In the genomic region with DNA sequence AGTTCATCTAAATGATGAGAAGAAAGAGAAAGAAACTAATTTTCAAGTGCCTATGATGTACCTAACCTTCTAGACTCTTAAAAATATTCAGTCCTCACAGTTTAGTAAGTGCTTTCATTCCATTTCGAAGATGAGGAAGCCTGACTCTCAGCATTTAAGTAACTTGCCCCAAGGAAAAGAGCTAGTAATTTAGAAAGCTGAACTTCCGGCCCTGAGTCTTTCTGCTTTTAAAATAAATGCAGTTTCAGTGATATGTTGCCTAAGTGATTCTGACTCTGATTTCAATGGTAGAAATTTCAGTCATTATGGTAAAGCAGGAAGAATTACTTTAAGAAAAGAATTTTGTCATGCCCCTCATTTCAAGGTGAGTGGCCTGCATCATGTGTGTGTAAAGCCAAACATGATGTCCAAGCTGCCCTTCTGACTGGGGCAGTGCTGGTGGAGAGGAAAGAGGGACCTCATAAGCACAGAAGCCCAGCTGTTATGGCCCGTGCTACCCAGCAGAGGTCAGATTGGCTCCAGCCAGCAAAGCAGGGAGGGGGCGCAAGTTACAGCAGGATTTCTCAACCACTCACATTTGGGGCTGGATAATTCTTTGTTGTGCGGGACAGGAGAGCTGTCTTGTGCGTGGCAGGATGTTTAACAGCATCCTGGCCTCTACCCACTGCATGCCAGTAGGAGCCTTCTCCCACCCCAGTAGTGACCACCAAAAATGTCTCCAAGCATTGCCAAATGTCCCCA, we compare ENCODE assay signal across 9 cellular contexts. TPM values are rescaled to one million over a fixed set of nuclear protein-coding genes. Genes with fewer than 3 reads are reported as not detected.
DNase-seq lines count a peak whose midpoint lies in the region; ATAC-seq and TF ChIP-seq lines count a peak whose summit lies in the region.
"Had no signal": no experiment of that assay in that cellular context is flagged by ENCODE, and none has a peak within 500 bp of the region (broad histone marks: within the 10 kb centered on the region; RNA-seq: fewer than 3 reads in every experiment).

No MANE protein-coding gene starts in this region.

- peaks cover 14% of the 10 kb centered on the region for H3K27me3 ChIP-seq in NT2/D1 (ENCODE audit: insufficient read depth, insufficient read length)

- no peaks in the 10 kb centered on the region for H3K36me3 Mint-ChIP-seq in activated T-cell treated with anti-CD3 and anti-CD28 coated beads, Interleukin-2, amount 50 U/mL, for 4 hours (ENCODE audit: insufficient read depth)
- H3K36me3 Mint-ChIP-seq in activated T-helper 1 cell treated with anti-CD3 and anti-CD28 coated beads, Interleukin-12 subunit alpha, Interleukin-12 subunit beta, Interleukin-2, Interleukin-4 antibody, amounts not matched to agents 30 ng/mL and 10 ng/mL and 1 ng/mL, durations not matched to agents 14 hours and 24 hours and 36 hours (ENCODE audit: low read depth), result no peaks in the 10 kb centered on the region
- H3K36me3 Mint-ChIP-seq: naive B cell had no signal

- peaks cover 17% of the 10 kb centered on the region for H3K27me3 Mint-ChIP-seq in activated T-cell treated with anti-CD3 and anti-CD28 coated beads, Interleukin-2, amount 50 U/mL, for 4 hours (ENCODE audit: low read depth)
- peaks cover 29% of the 10 kb centered on the region for H3K27me3 Mint-ChIP-seq in activated T-helper 1 cell treated with anti-CD3 and anti-CD28 coated beads, Interleukin-12 subunit alpha, Interleukin-12 subunit beta, Interleukin-2, Interleukin-4 antibody, amounts not matched to agents 30 ng/mL and 10 ng/mL and 1 ng/mL, durations not matched to agents 14 hours and 24 hours and 36 hours (ENCODE audit: insufficient read depth)

- peaks cover 1% of the 10 kb centered on the region for H3K4me1 Mint-ChIP-seq in activated T-cell treated with anti-CD3 and anti-CD28 coated beads, Interleukin-2, amount 50 U/mL, for 4 hours (ENCODE audit: low read depth)
- H3K4me1 Mint-ChIP-seq in activated T-helper 1 cell treated with anti-CD3 and anti-CD28 coated beads, Interleukin-12 subunit alpha, Interleukin-12 subunit beta, Interleukin-2, Interleukin-4 antibody, amounts not matched to agents 30 ng/mL and 10 ng/mL and 1 ng/mL, durations not matched to agents 14 hours and 24 hours and 36 hours (ENCODE audit: low read depth), result no peaks in the 10 kb centered on the region
- H3K4me1 Mint-ChIP-seq: naive B cell had no signal

- H3K9me3 ChIP-seq in NT2/D1 (ENCODE audit: insufficient read depth, low read length), result no peaks in the 10 kb centered on the region

- peak; percentile 61 for TF ChIP-seq CTCF in GM12875 (IDR thresholded peaks at IDR 0.05; ENCODE audit: borderline replicate concordance, insufficient read depth, low read depth, low read length)
- TF ChIP-seq CTCF in fibroblast of mammary gland (conservative IDR thresholded peaks at IDR 0.05; ENCODE audit: control insufficient read depth, insufficient read depth, low read depth, low read length), result peak; percentile 46

- peaks cover 3% of the 10 kb centered on the region for H3K4me1 ChIP-seq in NT2/D1 (ENCODE audit: insufficient read depth, insufficient read length)

- no peak overlapping the region for H3K9ac ChIP-seq in NT2/D1 (ENCODE audit: insufficient read length, low read depth)

- H3K9me3 Mint-ChIP-seq in activated T-cell treated with anti-CD3 and anti-CD28 coated beads, Interleukin-2, amount 50 U/mL, for 4 hours, result no peaks in the 10 kb centered on the region
- H3K9me3 Mint-ChIP-seq in activated T-helper 1 cell treated with anti-CD3 and anti-CD28 coated beads, Interleukin-12 subunit alpha, Interleukin-12 subunit beta, Interleukin-2, Interleukin-4 antibody, amounts not matched to agents 30 ng/mL and 10 ng/mL and 1 ng/mL, durations not matched to agents 14 hours and 24 hours and 36 hours, result no peaks in the 10 kb centered on the region
- H3K9me3 Mint-ChIP-seq: naive B cell had no signal

- H3K4me3 ChIP-seq in GM12875 (ENCODE audit: low read depth, low read length) (no peak overlapping the region), NT2/D1 (ENCODE audit: insufficient read length, low read depth) (no peak overlapping the region), fibroblast of mammary gland (ENCODE audit: control insufficient read depth, low read depth, low read length) (no peak overlapping the region)

- no peak overlapping the region for H3K27ac Mint-ChIP-seq in activated T-helper 1 cell treated with anti-CD3 and anti-CD28 coated beads, Interleukin-12 subunit alpha, Interleukin-12 subunit beta, Interleukin-2, Interleukin-4 antibody, amounts not matched to agents 30 ng/mL and 10 ng/mL and 1 ng/mL, durations not matched to agents 14 hours and 24 hours and 36 hours

- intact Hi-C loops in activated T-helper 1 cell treated with anti-CD3 and anti-CD28 coated beads, Interleukin-12 subunit alpha, Interleukin-12 subunit beta, Interleukin-2, Interleukin-4 antibody, amounts not matched to agents 30 ng/mL and 10 ng/mL and 1 ng/mL, durations not matched to agents 14 hours and 24 hours and 36 hours (cut with micrococcal nuclease), result no loop called here

- H3K4me3 Mint-ChIP-seq in activated T-cell treated with anti-CD3 and anti-CD28 coated beads, Interleukin-2, amount 50 U/mL, for 4 hours, result no peak overlapping the region
- no peak overlapping the region for H3K4me3 Mint-ChIP-seq in activated T-helper 1 cell treated with anti-CD3 and anti-CD28 coated beads, Interleukin-12 subunit alpha, Interleukin-12 subunit beta, Interleukin-2, Interleukin-4 antibody, amounts not matched to agents 30 ng/mL and 10 ng/mL and 1 ng/mL, durations not matched to agents 14 hours and 24 hours and 36 hours
- H3K4me3 Mint-ChIP-seq: naive B cell had no signal

- H3K36me3 ChIP-seq in NT2/D1 (ENCODE audit: insufficient read depth, insufficient read length, low read length), result no peaks in the 10 kb centered on the region

- DNase-seq in NT2/D1 (ENCODE audit: low read depth, low spot score), result peak; percentile 72
- peak; percentile 19 for DNase-seq in fibroblast of mammary gland (ENCODE audit: low read depth)
- peak; percentile 36 for DNase-seq in retina
- DNase-seq in NCI-H345 (lab: John Stamatoyannopoulos, UW), result no peak
- no peak for DNase-seq in activated T-cell treated with anti-CD3 and anti-CD28 coated beads, Interleukin-2, amount 50 U/mL, for 4 hours
- no peak for DNase-seq in activated T-helper 1 cell treated with anti-CD3 and anti-CD28 coated beads, Interleukin-12 subunit alpha, Interleukin-12 subunit beta, Interleukin-2, Interleukin-4 antibody, amounts not matched to agents 30 ng/mL and 10 ng/mL and 1 ng/mL, durations not matched to agents 14 hours and 24 hours and 36 hours (ENCODE audit: low spot score)
- DNase-seq: naive B cell had no signal

- ATAC-seq in activated T-cell treated with anti-CD3 and anti-CD28 coated beads, Interleukin-2, amount 50 U/mL, for 4 hours, result no peak
- ATAC-seq in GM19035 (IDR thresholded peaks at IDR 0.05; ENCODE audit: unreplicated experiment), result no peak

RNA-seq across cellular contexts. Expression of gene ATP1A4, which starts 10.7 kb away (rescaled TPM):
- not detected for total RNA-seq in activated T-cell treated with anti-CD3 and anti-CD28 coated beads, Interleukin-2, amount 50 U/mL, for 4 hours
- not detected in 2 replicates for total RNA-seq in activated T-helper 1 cell treated with anti-CD3 and anti-CD28 coated beads, Interleukin-12 subunit alpha, Interleukin-12 subunit beta, Interleukin-2, Interleukin-4 antibody, amounts not matched to agents 30 ng/mL and 10 ng/mL and 1 ng/mL, durations not matched to agents 14 hours and 24 hours and 36 hours

RNA-seq across cellular contexts. Expression of gene CASQ1, which starts 28.2 kb away (rescaled TPM):
- not detected for total RNA-seq in activated T-cell treated with anti-CD3 and anti-CD28 coated beads, Interleukin-2, amount 50 U/mL, for 4 hours
- not detected in 2 replicates for total RNA-seq in activated T-helper 1 cell treated with anti-CD3 and anti-CD28 coated beads, Interleukin-12 subunit alpha, Interleukin-12 subunit beta, Interleukin-2, Interleukin-4 antibody, amounts not matched to agents 30 ng/mL and 10 ng/mL and 1 ng/mL, durations not matched to agents 14 hours and 24 hours and 36 hours

RNA-seq across cellular contexts. Expression of gene PEA15, which starts 43.0 kb away (rescaled TPM):
- 10 to 100 TPM; 83.2 to 99.6 (median 83.7) TPM for total RNA-seq in activated T-cell treated with anti-CD3 and anti-CD28 coated beads, Interleukin-2, amount 50 U/mL, for 4 hours
- total RNA-seq in activated T-helper 1 cell treated with anti-CD3 and anti-CD28 coated beads, Interleukin-12 subunit alpha, Interleukin-12 subunit beta, Interleukin-2, Interleukin-4 antibody, amounts not matched to agents 30 ng/mL and 10 ng/mL and 1 ng/mL, durations not matched to agents 14 hours and 24 hours and 36 hours, result 71.2 and 71.3 TPM in 2 replicates

RNA-seq across cellular contexts. Expression of gene ATP1A2, which starts 46.6 kb away (rescaled TPM):
- not detected for total RNA-seq in activated T-cell treated with anti-CD3 and anti-CD28 coated beads, Interleukin-2, amount 50 U/mL, for 4 hours
- total RNA-seq in activated T-helper 1 cell treated with anti-CD3 and anti-CD28 coated beads, Interleukin-12 subunit alpha, Interleukin-12 subunit beta, Interleukin-2, Interleukin-4 antibody, amounts not matched to agents 30 ng/mL and 10 ng/mL and 1 ng/mL, durations not matched to agents 14 hours and 24 hours and 36 hours, result not detected in 2 replicates

Comparison
In these comparisons a context has a peak if more than half of its experiments do, and no peak if none do; other contexts are left out.
1. DNase-seq: peak in NT2/D1 (single experiment), fibroblast of mammary gland (single experiment) and retina (single experiment); none in NCI-H345 (single experiment), activated T-cell treated with anti-CD3 and anti-CD28 coated beads, Interleukin-2, amount 50 U/mL, for 4 hours (single experiment) and activated T-helper 1 cell treated with anti-CD3 and anti-CD28 coated beads, Interleukin-12 subunit alpha, Interleukin-12 subunit beta, Interleukin-2, Interleukin-4 antibody, amounts not matched to agents 30 ng/mL and 10 ng/mL and 1 ng/mL, durations not matched to agents 14 hours and 24 hours and 36 hours (single experiment).